ENCODE assay signal across 27 cellular contexts in the genomic region with DNA sequence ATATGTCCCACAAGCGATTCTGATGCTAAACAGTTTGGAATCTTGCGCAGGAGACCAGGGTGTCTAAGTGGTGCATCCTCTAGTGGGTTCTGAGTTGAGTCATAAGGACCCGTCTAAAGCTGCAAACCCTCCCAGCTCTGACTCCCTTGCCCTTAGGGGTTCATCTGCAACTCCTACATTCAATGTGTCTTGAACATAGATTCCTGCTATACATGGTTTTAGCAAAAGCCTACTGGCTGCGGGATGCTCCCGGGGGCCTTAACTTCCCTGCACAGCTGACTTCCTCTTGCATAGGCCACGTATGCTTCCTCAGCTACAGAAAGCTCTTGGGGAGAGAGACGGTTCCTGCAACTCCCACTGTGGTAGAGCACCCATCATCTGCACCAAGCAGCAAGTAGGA.
"Had no signal": no experiment of that assay in that cellular context is flagged by ENCODE, and none has a peak within 500 bp of the region (broad histone marks: within the 10 kb centered on the region; RNA-seq: fewer than 3 reads in every experiment).

No MANE protein-coding gene starts in this region.

- H3K4me1 ChIP-seq: Peyer's patch had no signal

- H3K27ac ChIP-seq: Peyer's patch, SK-N-MC had no signal

- H3K9me3 Mint-ChIP-seq: activated CD4-positive, alpha-beta T cell treated with anti-CD3 and anti-CD28 coated beads, Interleukin-2, amount 10 ng/mL, durations not matched to agents 7 days and 5 days; activated naive CD8-positive, alpha-beta T cell treated with anti-CD3 and anti-CD28 coated beads, Interleukin-2, amount 50 U/mL, for 24 hours had no signal

- H3K4me3 ChIP-seq: Peyer's patch, SK-N-MC had no signal

- H3K27ac Mint-ChIP-seq: activated CD4-positive, alpha-beta T cell treated with anti-CD3 and anti-CD28 coated beads, Interleukin-2, amount 10 ng/mL, durations not matched to agents 7 days and 5 days; activated CD8-positive, alpha-beta memory T cell treated with anti-CD3 and anti-CD28 coated beads, Interleukin-2, amount 10 ng/mL, durations not matched to agents 7 days and 5 days; activated naive CD4-positive, alpha-beta T cell treated with anti-CD3 and anti-CD28 coated beads, Interleukin-2, amount 10 ng/mL, durations not matched to agents 7 days and 5 days; activated naive CD8-positive, alpha-beta T cell; activated naive CD8-positive, alpha-beta T cell treated with anti-CD3 and anti-CD28 coated beads, Interleukin-2, amount 50 U/mL, for 24 hours; brain; T-cell; T-helper 17 cell had no signal

- H3K9me3 ChIP-seq: Peyer's patch had no signal

- H3K27me3 Mint-ChIP-seq: activated CD4-positive, alpha-beta T cell treated with anti-CD3 and anti-CD28 coated beads, Interleukin-2, amount 10 ng/mL, durations not matched to agents 7 days and 5 days; activated CD8-positive, alpha-beta memory T cell treated with anti-CD3 and anti-CD28 coated beads, Interleukin-2, amount 10 ng/mL, durations not matched to agents 7 days and 5 days; activated naive CD4-positive, alpha-beta T cell treated with anti-CD3 and anti-CD28 coated beads, Interleukin-2, amount 10 ng/mL, durations not matched to agents 7 days and 5 days; activated naive CD8-positive, alpha-beta T cell; activated naive CD8-positive, alpha-beta T cell treated with anti-CD3 and anti-CD28 coated beads, Interleukin-2, amount 50 U/mL, for 24 hours; T-cell; T-helper 17 cell had no signal

- H3K4me1 Mint-ChIP-seq: activated CD4-positive, alpha-beta T cell treated with anti-CD3 and anti-CD28 coated beads, Interleukin-2, amount 10 ng/mL, durations not matched to agents 7 days and 5 days; activated CD8-positive, alpha-beta memory T cell treated with anti-CD3 and anti-CD28 coated beads, Interleukin-2, amount 10 ng/mL, durations not matched to agents 7 days and 5 days; activated naive CD4-positive, alpha-beta T cell treated with anti-CD3 and anti-CD28 coated beads, Interleukin-2, amount 10 ng/mL, durations not matched to agents 7 days and 5 days; activated naive CD8-positive, alpha-beta T cell treated with anti-CD3 and anti-CD28 coated beads, Interleukin-2, amount 50 U/mL, for 24 hours; T-cell; T-helper 17 cell had no signal

- H3K36me3 ChIP-seq: Peyer's patch had no signal

- DNase-seq: activated CD4-positive, alpha-beta T cell treated with anti-CD3 and anti-CD28 coated beads, Interleukin-2, amount 10 ng/mL, durations not matched to agents 7 days and 5 days; activated CD4-positive, alpha-beta T cell treated with anti-CD3 and anti-CD28 coated beads, Interleukin-2, amount 50 U/mL, for 48 hours; activated CD8-positive, alpha-beta memory T cell treated with anti-CD3 and anti-CD28 coated beads for 24 hours; activated CD8-positive, alpha-beta memory T cell treated with anti-CD3 and anti-CD28 coated beads, Interleukin-2, amount 10 ng/mL, durations not matched to agents 7 days and 5 days; activated CD8-positive, alpha-beta memory T cell treated with anti-CD3 and anti-CD28 coated beads, Interleukin-2, amount 50 U/mL, for 48 hours; activated effector memory CD4-positive, alpha-beta T cell treated with Interleukin-2 at 50 U/mL for 16 hours; activated naive CD4-positive, alpha-beta T cell treated with anti-CD3 and anti-CD28 coated beads, Interleukin-2, amount 10 ng/mL, durations not matched to agents 7 days and 5 days; activated naive CD8-positive, alpha-beta T cell treated with anti-CD3 and anti-CD28 coated beads, Interleukin-2, amount 50 U/mL, for 24 hours; activated T-cell treated with anti-CD3 and anti-CD28 coated beads, Interleukin-2, amount 50 U/mL, for 48 hours; anterior cingulate cortex; KG1; NCI-H1105; NCI-H1417 treated with DMSO at 0.1 percent for 48 hours; NCI-H2029; NCI-H510A; NCI-H526; NCI-H748 treated with DMSO at 0.1 percent for 48 hours; NK-92 treated with Interleukin-12 subunit alpha and Interleukin-12 subunit beta, amount 100 ng/mL, for 24 hours; PC-3; Peyer's patch; Right ventricle myocardium superior; T-cell; T-helper 17 cell; T1000 had no signal

- ATAC-seq: activated CD8-positive, alpha-beta memory T cell treated with anti-CD3 and anti-CD28 coated beads, Interleukin-2, amount 10 ng/mL, durations not matched to agents 7 days and 5 days; activated naive CD8-positive, alpha-beta T cell treated with anti-CD3 and anti-CD28 coated beads, Interleukin-2, amount 50 U/mL, for 24 hours; PC-3; T-cell; T-helper 17 cell had no signal

- H3K4me3 Mint-ChIP-seq: activated CD4-positive, alpha-beta T cell treated with anti-CD3 and anti-CD28 coated beads, Interleukin-2, amount 10 ng/mL, durations not matched to agents 7 days and 5 days; activated CD8-positive, alpha-beta memory T cell treated with anti-CD3 and anti-CD28 coated beads, Interleukin-2, amount 10 ng/mL, durations not matched to agents 7 days and 5 days; activated naive CD4-positive, alpha-beta T cell treated with anti-CD3 and anti-CD28 coated beads, Interleukin-2, amount 10 ng/mL, durations not matched to agents 7 days and 5 days; activated naive CD8-positive, alpha-beta T cell; activated naive CD8-positive, alpha-beta T cell treated with anti-CD3 and anti-CD28 coated beads, Interleukin-2, amount 50 U/mL, for 24 hours; brain; T-cell; T-helper 17 cell had no signal

- H3K27me3 ChIP-seq: Peyer's patch had no signal

- H3K36me3 Mint-ChIP-seq: activated CD8-positive, alpha-beta memory T cell treated with anti-CD3 and anti-CD28 coated beads, Interleukin-2, amount 10 ng/mL, durations not matched to agents 7 days and 5 days; activated naive CD4-positive, alpha-beta T cell treated with anti-CD3 and anti-CD28 coated beads, Interleukin-2, amount 10 ng/mL, durations not matched to agents 7 days and 5 days; activated naive CD8-positive, alpha-beta T cell; brain; T-cell had no signal
